In the genomic region with DNA sequence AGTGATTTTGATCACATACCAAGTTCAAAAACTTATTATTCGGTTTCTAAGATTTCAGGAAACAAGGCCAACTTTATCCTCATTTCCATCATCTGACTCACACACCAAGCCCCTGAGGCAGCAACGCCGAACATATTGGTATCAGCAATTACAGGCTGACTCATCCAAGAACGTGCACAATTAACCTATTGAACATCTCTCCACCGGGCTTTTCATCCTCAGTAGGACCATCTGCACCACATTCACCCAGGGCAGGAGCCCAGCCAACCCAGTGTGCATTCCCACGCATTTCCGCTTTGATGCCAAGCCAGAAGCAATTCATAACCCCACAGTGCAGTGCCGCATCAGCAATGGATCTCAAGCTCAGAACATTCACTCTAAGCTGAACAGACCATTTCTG, we compare ENCODE assay signal across 1 cellular context.
TF ChIP-seq lines count a peak whose summit lies in the region.

No MANE protein-coding gene starts in this region.

TF ChIP-seq in HEK293, 187 proteins besides CTCF, POLR2A, EP300 and RAD21 (continued from another document):
- TF ChIP-seq, protein P1, sequence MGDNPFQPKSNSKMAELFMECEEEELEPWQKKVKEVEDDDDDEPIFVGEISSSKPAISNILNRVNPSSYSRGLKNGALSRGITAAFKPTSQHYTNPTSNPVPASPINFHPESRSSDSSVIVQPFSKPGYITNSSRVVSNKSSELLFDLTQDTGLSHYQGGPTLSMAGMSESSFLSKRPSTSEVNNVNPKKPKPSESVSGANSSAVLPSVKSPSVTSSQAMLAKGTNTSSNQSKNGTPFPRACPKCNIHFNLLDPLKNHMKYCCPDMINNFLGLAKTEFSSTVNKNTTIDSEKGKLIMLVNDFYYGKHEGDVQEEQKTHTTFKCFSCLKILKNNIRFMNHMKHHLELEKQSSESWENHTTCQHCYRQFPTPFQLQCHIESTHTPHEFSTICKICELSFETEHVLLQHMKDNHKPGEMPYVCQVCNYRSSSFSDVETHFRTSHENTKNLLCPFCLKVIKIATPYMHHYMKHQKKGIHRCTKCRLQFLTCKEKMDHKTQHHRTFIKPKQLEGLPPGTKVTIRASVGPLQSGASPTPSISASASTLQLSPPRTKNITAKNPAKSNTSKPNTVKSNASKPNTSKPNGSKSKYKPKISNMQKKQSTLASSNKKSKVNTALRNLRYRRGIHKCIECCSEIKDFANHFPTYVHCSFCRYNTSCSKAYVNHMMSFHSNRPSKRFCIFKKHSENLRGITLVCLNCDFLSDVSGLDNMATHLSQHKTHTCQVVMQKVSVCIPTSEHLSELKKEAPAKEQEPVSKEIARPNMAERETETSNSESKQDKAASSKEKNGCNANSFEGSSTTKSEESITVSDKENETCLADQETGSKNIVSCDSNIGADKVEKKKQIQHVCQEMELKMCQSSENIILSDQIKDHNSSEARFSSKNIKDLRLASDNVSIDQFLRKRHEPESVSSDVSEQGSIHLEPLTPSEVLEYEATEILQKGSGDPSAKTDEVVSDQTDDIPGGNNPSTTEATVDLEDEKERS (tag by site-specific recombination; IDR thresholded peaks at IDR 0.05): no peak
- TF ChIP-seq ZNF366 (tag by site-specific recombination; conservative IDR thresholded peaks at IDR 0.05) (peak; percentile 52), OSR2 (tag by site-specific recombination; IDR thresholded peaks at IDR 0.05) (peak; percentile 24; the same call in 1 of the 2 replicates), WT1 (tag by site-specific recombination; IDR thresholded peaks at IDR 0.05) (no peak), ZNF585B (tag by site-specific recombination; IDR thresholded peaks at IDR 0.05) (no peak), ZFHX2 (tag by site-specific recombination; conservative IDR thresholded peaks at IDR 0.05) (0 out of 2 replicates have a peak, but pooled peaks have one; percentile 11), SALL2 (tag by site-specific recombination; IDR thresholded peaks at IDR 0.05; ENCODE audit: borderline replicate concordance) (no peak), ZBTB21 (tag by site-specific recombination; IDR thresholded peaks at IDR 0.05) (0 out of 2 replicates have a peak, but pooled peaks have one; percentile 41), ZNF629 (tag by site-specific recombination; IDR thresholded peaks at IDR 0.05) (0 out of 2 replicates have a peak, but pooled peaks have one; percentile 40)
- TF ChIP-seq, protein P2, sequence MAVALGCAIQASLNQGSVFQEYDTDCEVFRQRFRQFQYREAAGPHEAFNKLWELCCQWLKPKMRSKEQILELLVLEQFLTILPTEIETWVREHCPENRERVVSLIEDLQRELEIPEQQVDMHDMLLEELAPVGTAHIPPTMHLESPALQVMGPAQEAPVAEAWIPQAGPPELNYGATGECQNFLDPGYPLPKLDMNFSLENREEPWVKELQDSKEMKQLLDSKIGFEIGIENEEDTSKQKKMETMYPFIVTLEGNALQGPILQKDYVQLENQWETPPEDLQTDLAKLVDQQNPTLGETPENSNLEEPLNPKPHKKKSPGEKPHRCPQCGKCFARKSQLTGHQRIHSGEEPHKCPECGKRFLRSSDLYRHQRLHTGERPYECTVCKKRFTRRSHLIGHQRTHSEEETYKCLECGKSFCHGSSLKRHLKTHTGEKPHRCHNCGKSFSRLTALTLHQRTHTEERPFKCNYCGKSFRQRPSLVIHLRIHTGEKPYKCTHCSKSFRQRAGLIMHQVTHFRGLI (tag by site-specific recombination; IDR thresholded peaks at IDR 0.05): 0 out of 2 replicates have a peak, but pooled peaks have one; percentile 22
- TF ChIP-seq, protein P3, sequence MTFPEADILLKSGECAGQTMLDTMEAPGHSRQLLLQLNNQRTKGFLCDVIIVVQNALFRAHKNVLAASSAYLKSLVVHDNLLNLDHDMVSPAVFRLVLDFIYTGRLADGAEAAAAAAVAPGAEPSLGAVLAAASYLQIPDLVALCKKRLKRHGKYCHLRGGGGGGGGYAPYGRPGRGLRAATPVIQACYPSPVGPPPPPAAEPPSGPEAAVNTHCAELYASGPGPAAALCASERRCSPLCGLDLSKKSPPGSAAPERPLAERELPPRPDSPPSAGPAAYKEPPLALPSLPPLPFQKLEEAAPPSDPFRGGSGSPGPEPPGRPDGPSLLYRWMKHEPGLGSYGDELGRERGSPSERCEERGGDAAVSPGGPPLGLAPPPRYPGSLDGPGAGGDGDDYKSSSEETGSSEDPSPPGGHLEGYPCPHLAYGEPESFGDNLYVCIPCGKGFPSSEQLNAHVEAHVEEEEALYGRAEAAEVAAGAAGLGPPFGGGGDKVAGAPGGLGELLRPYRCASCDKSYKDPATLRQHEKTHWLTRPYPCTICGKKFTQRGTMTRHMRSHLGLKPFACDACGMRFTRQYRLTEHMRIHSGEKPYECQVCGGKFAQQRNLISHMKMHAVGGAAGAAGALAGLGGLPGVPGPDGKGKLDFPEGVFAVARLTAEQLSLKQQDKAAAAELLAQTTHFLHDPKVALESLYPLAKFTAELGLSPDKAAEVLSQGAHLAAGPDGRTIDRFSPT (tag by site-specific recombination; IDR thresholded peaks at IDR 0.05): 0 out of 2 replicates have a peak, but pooled peaks have one; percentile 14
